Comparison of ENCODE assay signal across 1 cellular context in the genomic region with DNA sequence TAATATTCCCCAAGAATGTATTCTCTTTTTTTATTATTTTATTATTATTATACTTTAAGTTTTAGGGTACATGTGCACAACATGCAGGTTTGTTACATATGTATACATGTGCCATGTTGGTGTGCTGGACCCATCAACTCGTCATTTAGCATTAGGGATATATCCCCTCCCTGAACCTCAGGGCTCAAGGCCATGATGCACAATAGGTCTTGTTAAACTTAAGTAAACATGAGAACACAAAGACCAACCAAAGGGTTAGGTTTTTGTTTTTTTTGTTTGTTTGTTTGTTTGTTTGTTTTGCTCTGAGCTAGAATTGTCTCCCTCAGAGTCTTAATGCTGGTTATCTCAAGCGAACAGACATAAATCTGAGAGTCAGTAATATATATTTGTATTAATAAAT. TPM values are rescaled to one million over a fixed set of nuclear protein-coding genes. Genes with fewer than 3 reads are reported as not detected.
"Had no signal": no experiment of that assay in that cellular context is flagged by ENCODE, and none has a peak within 500 bp of the region (broad histone marks: within the 10 kb centered on the region; RNA-seq: fewer than 3 reads in every experiment).

No MANE protein-coding gene starts in this region.

RNA-seq across cellular contexts. Expression of a gene that starts 4.7 kb away (rescaled TPM):
- total RNA-seq: foreskin keratinocyte had no signal
- polyA plus RNA-seq: foreskin keratinocyte had no signal
